In the genomic region with DNA sequence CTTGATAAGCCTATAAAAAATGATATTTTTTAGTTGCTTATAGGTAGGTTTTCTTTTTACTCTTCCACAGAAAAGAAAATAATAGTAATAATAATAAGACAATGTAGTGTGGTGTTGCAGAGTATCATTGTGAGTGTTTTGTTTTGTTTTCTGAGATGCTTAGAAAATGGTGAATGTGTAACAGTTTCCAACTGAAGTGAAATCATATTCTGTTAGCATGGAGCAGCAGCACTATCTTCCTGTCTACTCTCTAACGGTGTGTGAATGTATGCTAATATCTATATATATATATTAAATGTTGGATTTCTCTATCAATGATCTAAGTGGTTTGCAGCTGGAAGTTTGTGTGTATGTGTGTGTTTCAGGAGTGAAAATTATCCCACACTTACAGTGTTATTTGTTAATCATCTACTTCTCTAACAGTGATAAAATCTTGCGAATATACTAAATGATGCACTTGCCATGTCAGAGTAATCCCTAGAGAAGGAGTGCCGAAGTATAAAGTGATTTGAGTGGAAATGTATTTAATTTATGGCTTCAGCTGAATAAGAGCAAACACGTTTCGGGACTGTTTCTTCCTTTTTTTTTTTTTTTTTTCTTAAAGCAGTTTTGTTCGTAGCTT, we compare ENCODE assay signal across 8 cellular contexts. TPM values are rescaled to one million over a fixed set of nuclear protein-coding genes. Genes with fewer than 3 reads are reported as not detected.
DNase-seq lines count a peak whose midpoint lies in the region; ATAC-seq and TF ChIP-seq lines count a peak whose summit lies in the region.

No MANE protein-coding gene starts in this region.

- no peak for DNase-seq in cardiac muscle cell (ENCODE audit: low read depth in 1 of 2, low spot score in 1 of 2)
- DNase-seq in Right ventricle myocardium superior: no peak
- DNase-seq in activated naive CD8-positive, alpha-beta T cell treated with anti-CD3 and anti-CD28 coated beads for 36 hours: no peak
- peak; percentile 62 for DNase-seq in midbrain (lab: John Stamatoyannopoulos, UW)
- no peak for DNase-seq in uterus
- no peak for DNase-seq in activated CD8-positive, alpha-beta memory T cell treated with anti-CD3 and anti-CD28 coated beads, Interleukin-2, amount 50 U/mL, for 4 hours
- no peak for DNase-seq in GM19240 (ENCODE audit: insufficient read length, low spot score)

- intact Hi-C loops in Right ventricle myocardium superior (cut with DNase I): no loop called here
- intact Hi-C loops in uterus (cut with DNase I; ENCODE audit: low total_unique reads): no loop called here

- H3K4me3 ChIP-seq in cardiac muscle cell: peak overlapping the region; percentile 18
- peak overlapping the region; percentile 19 to 23 for H3K4me3 ChIP-seq in uterus

- H3K27ac ChIP-seq in cardiac muscle cell (peak overlapping the region; percentile 37), uterus (peak overlapping the region; percentile 58 to 90)

- no peaks in the 10 kb centered on the region for H3K27me3 ChIP-seq in cardiac muscle cell
- H3K27me3 ChIP-seq in uterus: no peaks in the 10 kb centered on the region

- peaks cover under 1% of the 10 kb centered on the region for H3K9me3 Mint-ChIP-seq in activated naive CD8-positive, alpha-beta T cell treated with anti-CD3 and anti-CD28 coated beads for 36 hours

- H3K27ac Mint-ChIP-seq in activated naive CD8-positive, alpha-beta T cell treated with anti-CD3 and anti-CD28 coated beads for 36 hours: peak overlapping the region; percentile 81

- H3K4me1 ChIP-seq in cardiac muscle cell (ENCODE audit: low read depth) (peaks cover 60% of the 10 kb centered on the region), uterus (no peaks in the 10 kb centered on the region)

- no peaks in the 10 kb centered on the region for H3K36me3 ChIP-seq in cardiac muscle cell
- no peaks in the 10 kb centered on the region for H3K36me3 ChIP-seq in uterus

- H3K36me3 Mint-ChIP-seq in activated naive CD8-positive, alpha-beta T cell treated with anti-CD3 and anti-CD28 coated beads for 36 hours: peaks cover under 1% of the 10 kb centered on the region

- TF ChIP-seq CTCF in cardiac muscle cell (IDR thresholded peaks at IDR 0.05; ENCODE audit: low read depth, low read length): no peak
- no peak for TF ChIP-seq CTCF in uterus (IDR thresholded peaks at IDR 0.05)

- no peaks in the 10 kb centered on the region for H3K27me3 Mint-ChIP-seq in activated naive CD8-positive, alpha-beta T cell treated with anti-CD3 and anti-CD28 coated beads for 36 hours

- no peak for TF ChIP-seq POLR2A in uterus (IDR thresholded peaks at IDR 0.05)

- peak overlapping the region; percentile 80 for H3K4me3 Mint-ChIP-seq in activated naive CD8-positive, alpha-beta T cell treated with anti-CD3 and anti-CD28 coated beads for 36 hours

- H3K4me1 Mint-ChIP-seq in activated naive CD8-positive, alpha-beta T cell treated with anti-CD3 and anti-CD28 coated beads for 36 hours: peaks cover 44% of the 10 kb centered on the region

- H3K9me3 ChIP-seq in cardiac muscle cell (ENCODE audit: low read depth) (no peaks in the 10 kb centered on the region), uterus (no peaks in the 10 kb centered on the region)

- no peak for ATAC-seq in Right ventricle myocardium superior (ENCODE audit: poor library complexity)
- ATAC-seq in HG02610 (IDR thresholded peaks at IDR 0.05; ENCODE audit: unreplicated experiment): no peak

RNA-seq across cellular contexts. Expression of a gene that starts 0.4 kb away (rescaled TPM):
- total RNA-seq in cardiac muscle cell (1.7 and 2.5 TPM in 2 replicates), Right ventricle myocardium superior (0.73 TPM), uterus (1 to 10 TPM in 2 of 4 donors, under 1 TPM in 1, not detected in 1; 0.77 to 5.7 (median 1.8) TPM)
- 4.9 and 6.1 TPM in 2 replicates for polyA plus RNA-seq in cardiac muscle cell
- total RNA-seq in activated naive CD8-positive, alpha-beta T cell treated with anti-CD3 and anti-CD28 coated beads for 36 hours: 1 to 10 TPM in 1 of 2 experiments, under 1 TPM in 1; 0.84 to 1.1 TPM
